In genomic region chr13:75258159-75258782, GRCh38 we compare ENCODE assay signal across 8 cellular contexts.
A peak's percentile ranks its signal among the peaks of the same experiment; 100 is the strongest.
DNase-seq lines count a peak whose midpoint lies in the region; ATAC-seq and TF ChIP-seq lines count a peak whose summit lies in the region.

No MANE protein-coding gene starts in this region.

- H3K27me3 ChIP-seq in endodermal cell (ENCODE audit: control insufficient read depth, insufficient read depth, low read length, poor library complexity, severe bottlenecking): no peaks in the 10 kb centered on the region

- peak; percentile 72 for ATAC-seq in HG03060 (IDR thresholded peaks at IDR 0.05; ENCODE audit: low read depth, unreplicated experiment)

- CTCF ChIA-PET in activated CD4-positive, alpha-beta memory T cell treated with anti-CD3 and anti-CD28 coated beads, Interleukin-2, amount 10 ng/mL, durations not matched to agents 7 days and 5 days (lab: Charles Lee): interaction anchor here (1.9 kb wide), 1 partner anchor 38 kb away, joined by 5 read pairs; no protein-coding TSS in a partner anchor

- H3K4me1 Mint-ChIP-seq in endodermal cell: peaks cover 3% of the 10 kb centered on the region
- no peaks in the 10 kb centered on the region for H3K4me1 Mint-ChIP-seq in neural crest cell
- peaks cover 4% of the 10 kb centered on the region for H3K4me1 Mint-ChIP-seq in activated CD4-positive, alpha-beta memory T cell treated with anti-CD3 and anti-CD28 coated beads, Interleukin-2, amount 10 ng/mL, durations not matched to agents 7 days and 5 days

- H3K36me3 ChIP-seq in endodermal cell (ENCODE audit: control insufficient read depth, insufficient read depth, low read length): no peaks in the 10 kb centered on the region

- POLR2A ChIA-PET in activated CD4-positive, alpha-beta memory T cell treated with anti-CD3 and anti-CD28 coated beads, Interleukin-2, amount 10 ng/mL, durations not matched to agents 7 days and 5 days (lab: Charles Lee): no interaction called here

- H3K4me3 Mint-ChIP-seq in endodermal cell (no peak overlapping the region), neural crest cell (no peak overlapping the region)
- H3K4me3 Mint-ChIP-seq in activated CD4-positive, alpha-beta memory T cell treated with anti-CD3 and anti-CD28 coated beads, Interleukin-2, amount 10 ng/mL, durations not matched to agents 7 days and 5 days: no peak overlapping the region

- H3K27ac Mint-ChIP-seq in endodermal cell (no peak overlapping the region), neural crest cell (ENCODE audit: unreplicated experiment) (no peak overlapping the region)
- H3K27ac Mint-ChIP-seq in activated CD4-positive, alpha-beta memory T cell treated with anti-CD3 and anti-CD28 coated beads, Interleukin-2, amount 10 ng/mL, durations not matched to agents 7 days and 5 days: no peak overlapping the region

- H3K9me3 Mint-ChIP-seq in endodermal cell (no peaks in the 10 kb centered on the region), neural crest cell (no peaks in the 10 kb centered on the region)
- no peaks in the 10 kb centered on the region for H3K9me3 Mint-ChIP-seq in activated CD4-positive, alpha-beta memory T cell treated with anti-CD3 and anti-CD28 coated beads, Interleukin-2, amount 10 ng/mL, durations not matched to agents 7 days and 5 days

- H3K9ac ChIP-seq in endodermal cell (ENCODE audit: extremely low read depth, low read length, poor library complexity, severe bottlenecking): no peak overlapping the region

- TF ChIP-seq CTCF in endodermal cell (conservative IDR thresholded peaks at IDR 0.05) (peak; percentile 84), neural crest cell (conservative IDR thresholded peaks at IDR 0.05) (peak; percentile 83)

- no peaks in the 10 kb centered on the region for H3K9me3 ChIP-seq in endodermal cell (ENCODE audit: control insufficient read depth, low read length)

- no peaks in the 10 kb centered on the region for H3K27me3 Mint-ChIP-seq in endodermal cell (ENCODE audit: insufficient read depth)
- H3K27me3 Mint-ChIP-seq in neural crest cell (ENCODE audit: low read depth): no peaks in the 10 kb centered on the region
- H3K27me3 Mint-ChIP-seq in activated CD4-positive, alpha-beta memory T cell treated with anti-CD3 and anti-CD28 coated beads, Interleukin-2, amount 10 ng/mL, durations not matched to agents 7 days and 5 days: peaks cover 11% of the 10 kb centered on the region

- no peaks in the 10 kb centered on the region for H3K36me3 Mint-ChIP-seq in endodermal cell (ENCODE audit: low read depth)
- no peaks in the 10 kb centered on the region for H3K36me3 Mint-ChIP-seq in neural crest cell (ENCODE audit: low read depth)
- no peaks in the 10 kb centered on the region for H3K36me3 Mint-ChIP-seq in activated CD4-positive, alpha-beta memory T cell treated with anti-CD3 and anti-CD28 coated beads, Interleukin-2, amount 10 ng/mL, durations not matched to agents 7 days and 5 days (ENCODE audit: low read depth)

- no peak overlapping the region for H3K4me3 ChIP-seq in endodermal cell (ENCODE audit: low read length)

- H3K4me1 ChIP-seq in endodermal cell (ENCODE audit: control insufficient read depth, insufficient read depth, low read length): no peaks in the 10 kb centered on the region

- WGBS in endodermal cell (ENCODE audit: insufficient coverage in 1 of 2, insufficient read length in 1 of 2), 2 experiments: 70 to 86% methylated on average over 3 of the region's 3 CpGs

- no peak overlapping the region for H3K27ac ChIP-seq in endodermal cell (ENCODE audit: low read depth, low read length)

- DNase-seq in GM04503 (ENCODE audit: low read depth): peak; percentile 12
- peak; percentile 71 for DNase-seq in NCI-H82 (lab: John Stamatoyannopoulos, UW)
- no peak for DNase-seq in endodermal cell
- no peak for DNase-seq in neural crest cell (ENCODE audit: low read depth, low spot score)
- no peak for DNase-seq in activated CD4-positive, alpha-beta memory T cell treated with anti-CD3 and anti-CD28 coated beads, Interleukin-2, amount 10 ng/mL, durations not matched to agents 7 days and 5 days
- no peak for DNase-seq in activated naive CD4-positive, alpha-beta T cell (lab: John Stamatoyannopoulos, UW)
- DNase-seq in T-helper 9 cell: no peak

Comparison
In these comparisons a context has a peak if more than half of its experiments do, and no peak if none do; other contexts are left out.
1. DNase-seq: peak in GM04503 (single experiment) and NCI-H82 (single experiment); none in endodermal cell (single experiment), neural crest cell (single experiment), activated CD4-positive, alpha-beta memory T cell treated with anti-CD3 and anti-CD28 coated beads, Interleukin-2, amount 10 ng/mL, durations not matched to agents 7 days and 5 days (single experiment), activated naive CD4-positive, alpha-beta T cell (0 of 4) and T-helper 9 cell (single experiment).